25 cellular contexts compared by ENCODE assay signal in genomic region chr16:9027070-9027799, GRCh38.
"Had no signal": no experiment of that assay in that cellular context is flagged by ENCODE, and none has a peak within 500 bp of the region (broad histone marks: within the 10 kb centered on the region; RNA-seq: fewer than 3 reads in every experiment).

No MANE protein-coding gene starts in this region.

- H3K9me3 ChIP-seq: body of pancreas, heart left ventricle, lower lobe of right lung, tibial artery, uterus had no signal

- H3K27ac Mint-ChIP-seq: activated CD8-positive, alpha-beta T cell treated with anti-CD3 and anti-CD28 coated beads, Interleukin-2, amount 10 ng/mL, durations not matched to agents 7 days and 5 days; activated naive CD8-positive, alpha-beta T cell treated with anti-CD3 and anti-CD28 coated beads, Interleukin-2, amount 50 U/mL, for 24 hours; activated T-helper 1 cell treated with anti-CD3 and anti-CD28 coated beads, Interleukin-12 subunit alpha, Interleukin-12 subunit beta, Interleukin-2, Interleukin-4 antibody, amounts not matched to agents 30 ng/mL and 10 ng/mL and 1 ng/mL, durations not matched to agents 14 hours and 24 hours and 36 hours; dendritic cell treated with granulocyte-macrophage colony-stimulating factor and Interleukin-4, amounts not matched to agents 40 ng/mL and 50 ng/mL, for 4 days; neural progenitor cell; progenitor cell of endocrine pancreas; stimulated activated naive CD8-positive, alpha-beta T cell treated with anti-CD3 and anti-CD28 coated beads, Interleukin-15, Interleukin-2, amounts not matched to agents 100 ng/mL and 50 ng/mL, for 24 hours; T-cell had no signal

- H3K27me3 ChIP-seq: body of pancreas, heart left ventricle, neural progenitor cell, tibial artery, uterus had no signal

- H3K4me2 ChIP-seq: neural progenitor cell had no signal

- FAIRE-seq: kidney, TTC549 had no signal

- H3K27me3 Mint-ChIP-seq: activated naive CD8-positive, alpha-beta T cell treated with anti-CD3 and anti-CD28 coated beads, Interleukin-2, amount 50 U/mL, for 24 hours; naive thymus-derived CD8-positive, alpha-beta T cell; progenitor cell of endocrine pancreas; stimulated activated naive CD8-positive, alpha-beta T cell treated with anti-CD3 and anti-CD28 coated beads, Interleukin-15, Interleukin-2, amounts not matched to agents 100 ng/mL and 50 ng/mL, for 24 hours had no signal

- DNase-seq: activated CD4-positive, alpha-beta T cell treated with anti-CD3 and anti-CD28 coated beads, Interleukin-2, amount 50 U/mL, for 1 hour; activated CD4-positive, CD25-positive, alpha-beta regulatory T cell treated with anti-CD3 and anti-CD28 coated beads, Interleukin-2, amount 50 U/mL, for 72 hours; activated CD8-positive, alpha-beta T cell treated with anti-CD3 and anti-CD28 coated beads, Interleukin-2, amount 10 ng/mL, durations not matched to agents 7 days and 5 days; activated gamma-delta T cell; activated naive CD4-positive, alpha-beta T cell treated with anti-CD3 and anti-CD28 coated beads, Interleukin-2, amount 50 U/mL, for 16 hours; activated naive CD8-positive, alpha-beta T cell treated with anti-CD3 and anti-CD28 coated beads, Interleukin-2, amount 50 U/mL, for 24 hours; body of pancreas; caudate nucleus; effector CD8-positive, alpha-beta T cell; heart left ventricle; kidney; lower lobe of right lung; naive thymus-derived CD8-positive, alpha-beta T cell; stimulated activated CD4-positive, alpha-beta T cell treated with anti-CD3 and anti-CD28 coated beads, Interleukin-4, amount 100 ng/mL, for 4 hours; substantia nigra; T-cell; tibial artery; uterus; WERI-Rb-1 had no signal

- H3K36me3 Mint-ChIP-seq: naive thymus-derived CD8-positive, alpha-beta T cell; neural progenitor cell; T-cell had no signal

- H3K4me3 ChIP-seq: body of pancreas, heart left ventricle, lower lobe of right lung, neural progenitor cell, tibial artery, uterus had no signal

- H3K36me3 ChIP-seq: heart left ventricle, lower lobe of right lung, neural progenitor cell, tibial artery, uterus, WERI-Rb-1 had no signal

- H3K9me3 Mint-ChIP-seq: activated naive CD8-positive, alpha-beta T cell treated with anti-CD3 and anti-CD28 coated beads, Interleukin-2, amount 50 U/mL, for 24 hours; activated T-helper 1 cell treated with anti-CD3 and anti-CD28 coated beads, Interleukin-12 subunit alpha, Interleukin-12 subunit beta, Interleukin-2, Interleukin-4 antibody, amounts not matched to agents 30 ng/mL and 10 ng/mL and 1 ng/mL, durations not matched to agents 14 hours and 24 hours and 36 hours; dendritic cell treated with granulocyte-macrophage colony-stimulating factor and Interleukin-4, amounts not matched to agents 40 ng/mL and 50 ng/mL, for 4 days; naive thymus-derived CD8-positive, alpha-beta T cell; neural progenitor cell; stimulated activated naive CD8-positive, alpha-beta T cell treated with anti-CD3 and anti-CD28 coated beads, Interleukin-15, Interleukin-2, amounts not matched to agents 100 ng/mL and 50 ng/mL, for 24 hours; T-cell had no signal

- H3K27ac ChIP-seq: body of pancreas, heart left ventricle, lower lobe of right lung, neural progenitor cell, tibial artery, uterus, WERI-Rb-1 had no signal

- H3K4me3 Mint-ChIP-seq: activated CD8-positive, alpha-beta T cell treated with anti-CD3 and anti-CD28 coated beads, Interleukin-2, amount 10 ng/mL, durations not matched to agents 7 days and 5 days; activated naive CD8-positive, alpha-beta T cell treated with anti-CD3 and anti-CD28 coated beads, Interleukin-2, amount 50 U/mL, for 24 hours; activated T-helper 1 cell treated with anti-CD3 and anti-CD28 coated beads, Interleukin-12 subunit alpha, Interleukin-12 subunit beta, Interleukin-2, Interleukin-4 antibody, amounts not matched to agents 30 ng/mL and 10 ng/mL and 1 ng/mL, durations not matched to agents 14 hours and 24 hours and 36 hours; dendritic cell treated with granulocyte-macrophage colony-stimulating factor and Interleukin-4, amounts not matched to agents 40 ng/mL and 50 ng/mL, for 4 days; naive thymus-derived CD8-positive, alpha-beta T cell; neural progenitor cell; stimulated activated naive CD8-positive, alpha-beta T cell treated with anti-CD3 and anti-CD28 coated beads, Interleukin-15, Interleukin-2, amounts not matched to agents 100 ng/mL and 50 ng/mL, for 24 hours; T-cell had no signal

- ATAC-seq: activated CD8-positive, alpha-beta T cell treated with anti-CD3 and anti-CD28 coated beads, Interleukin-2, amount 10 ng/mL, durations not matched to agents 7 days and 5 days; activated naive CD8-positive, alpha-beta T cell treated with anti-CD3 and anti-CD28 coated beads, Interleukin-2, amount 50 U/mL, for 24 hours; body of pancreas; heart left ventricle; naive thymus-derived CD8-positive, alpha-beta T cell; T-cell had no signal

- H2AFZ ChIP-seq: neural progenitor cell had no signal

- H3K4me1 Mint-ChIP-seq: activated naive CD8-positive, alpha-beta T cell treated with anti-CD3 and anti-CD28 coated beads, Interleukin-2, amount 50 U/mL, for 24 hours; naive thymus-derived CD8-positive, alpha-beta T cell; neural progenitor cell; T-cell had no signal

- H3K4me1 ChIP-seq: body of pancreas, heart left ventricle, lower lobe of right lung, neural progenitor cell, tibial artery, uterus had no signal

- H3K9ac ChIP-seq: neural progenitor cell had no signal
